19 cellular contexts compared by ENCODE assay signal in genomic region chr13:66391322-66391721, GRCh38.
A peak's percentile ranks its signal among the peaks of the same experiment; 100 is the strongest.
DNase-seq lines count a peak whose midpoint lies in the region; ATAC-seq and TF ChIP-seq lines count a peak whose summit lies in the region.
"Had no signal": no experiment of that assay in that cellular context is flagged by ENCODE, and none has a peak within 500 bp of the region (broad histone marks: within the 10 kb centered on the region; RNA-seq: fewer than 3 reads in every experiment).

No MANE protein-coding gene starts in this region.

- no peaks in the 10 kb centered on the region; the same call in 1 of the 2 replicates for H3K9me3 ChIP-seq in Karpas-422 (ENCODE audit: low read length)
- no peaks in the 10 kb centered on the region for H3K9me3 ChIP-seq in OCI-LY3 (ENCODE audit: insufficient read depth, low read length)
- H3K9me3 ChIP-seq in upper lobe of right lung: no peaks in the 10 kb centered on the region
- H3K9me3 ChIP-seq: A549; BLaER1 treated with 17β-estradiol and CSF1 and Interleukin-3, amounts not matched to agents 10 nM and 100 nM; Caco-2 had no signal

- TF ChIP-seq CTCF in OCI-LY3 (IDR thresholded peaks at IDR 0.05; ENCODE audit: low read depth, low read length): no peak
- no peak for TF ChIP-seq CTCF in upper lobe of right lung (IDR thresholded peaks at IDR 0.05)
- TF ChIP-seq CTCF in foreskin keratinocyte (conservative IDR thresholded peaks at IDR 0.05): no peak

- H3K27me3 ChIP-seq in Karpas-422 (ENCODE audit: low read length): no peaks in the 10 kb centered on the region
- no peaks in the 10 kb centered on the region for H3K27me3 ChIP-seq in OCI-LY3 (ENCODE audit: low read depth, low read length)
- H3K27me3 ChIP-seq in upper lobe of right lung: no peaks in the 10 kb centered on the region
- H3K27me3 ChIP-seq in foreskin keratinocyte: no peaks in the 10 kb centered on the region
- H3K27me3 ChIP-seq: BLaER1 treated with 17β-estradiol and CSF1 and Interleukin-3, amounts not matched to agents 10 nM and 100 nM had no signal

- H3K4me3 Mint-ChIP-seq in naive B cell: no peak overlapping the region
- H3K4me3 Mint-ChIP-seq: B cell; CD4-positive, alpha-beta T cell; CD8-positive, alpha-beta T cell had no signal

- no peak overlapping the region for H3K4me3 ChIP-seq in Karpas-422 (ENCODE audit: low read length)
- no peak overlapping the region for H3K4me3 ChIP-seq in OCI-LY3 (ENCODE audit: low read length)
- no peak overlapping the region for H3K4me3 ChIP-seq in upper lobe of right lung
- H3K4me3 ChIP-seq: A549; BLaER1 treated with 17β-estradiol and CSF1 and Interleukin-3, amounts not matched to agents 10 nM and 100 nM; GM12878 had no signal

- H3K36me3 Mint-ChIP-seq in naive B cell: no peaks in the 10 kb centered on the region
- H3K36me3 Mint-ChIP-seq: CD8-positive, alpha-beta T cell had no signal

- H3K4me1 ChIP-seq in Karpas-422 (ENCODE audit: low read length) (peaks cover 9% of the 10 kb centered on the region), OCI-LY3 (ENCODE audit: low read length) (peaks cover 8% of the 10 kb centered on the region), upper lobe of right lung (no peaks in the 10 kb centered on the region), foreskin keratinocyte (no peaks in the 10 kb centered on the region)
- H3K4me1 ChIP-seq: A549; BLaER1 treated with 17β-estradiol and CSF1 and Interleukin-3, amounts not matched to agents 10 nM and 100 nM; Caco-2 had no signal

- H3K36me3 ChIP-seq in Karpas-422 (ENCODE audit: insufficient read depth, low read length) (no peaks in the 10 kb centered on the region), OCI-LY3 (replicated peaks; ENCODE audit: low read depth, low read length) (no peaks in the 10 kb centered on the region), upper lobe of right lung (no peaks in the 10 kb centered on the region)
- H3K36me3 ChIP-seq: BLaER1 treated with 17β-estradiol and CSF1 and Interleukin-3, amounts not matched to agents 10 nM and 100 nM had no signal

- H3K9me3 Mint-ChIP-seq in naive B cell: no peaks in the 10 kb centered on the region
- H3K9me3 Mint-ChIP-seq: CD8-positive, alpha-beta T cell had no signal

- H3K27ac ChIP-seq in Karpas-422 (ENCODE audit: low read length) (no peak overlapping the region), OCI-LY3 (ENCODE audit: low read length) (no peak overlapping the region), upper lobe of right lung (no peak overlapping the region), foreskin keratinocyte (no peak overlapping the region)
- H3K27ac ChIP-seq: 22Rv1; A549; BLaER1 treated with 17β-estradiol and CSF1 and Interleukin-3, amounts not matched to agents 10 nM and 100 nM; C4-2B had no signal

- H3K27ac Mint-ChIP-seq in naive B cell: no peak overlapping the region
- H3K27ac Mint-ChIP-seq: B cell; CD4-positive, alpha-beta T cell; CD8-positive, alpha-beta T cell had no signal

- H2AFZ ChIP-seq in Karpas-422 (ENCODE audit: low read length) (peak overlapping the region; percentile 70), OCI-LY3 (ENCODE audit: low read depth, low read length) (0 out of 2 replicates have a peak overlapping the region, but pooled peaks have one; percentile 5)

- H4K20me1 ChIP-seq in Karpas-422 (ENCODE audit: insufficient read depth, low read depth, low read length) (no peaks in the 10 kb centered on the region), OCI-LY3 (ENCODE audit: insufficient read depth, low read length) (no peaks in the 10 kb centered on the region)
- H4K20me1 ChIP-seq: BLaER1 treated with 17β-estradiol and CSF1 and Interleukin-3, amounts not matched to agents 10 nM and 100 nM had no signal

- peak; percentile 48 to 64 for ATAC-seq in naive B cell (ENCODE audit: low read depth in 2 of 2)
- no peak for ATAC-seq in upper lobe of right lung
- no peak for ATAC-seq in foreskin keratinocyte
- ATAC-seq: A549; CD8-positive, alpha-beta T cell; GM12878 had no signal

- no peaks in the 10 kb centered on the region for H3K9me2 ChIP-seq in Karpas-422 (replicated peaks; ENCODE audit: insufficient read depth, low read length)

- H3K4me1 Mint-ChIP-seq in naive B cell: peaks cover 0 to 5% (median 5%) of the 10 kb centered on the region in 3 donors

- no peak for DNase-seq in Karpas-422
- peak; percentile 9 for DNase-seq in OCI-M1 (lab: John Stamatoyannopoulos, UW)
- peak; percentile 1 for DNase-seq in naive B cell
- DNase-seq in T1000 (lab: John Stamatoyannopoulos, UW): no peak
- no peak for DNase-seq in upper lobe of right lung
- DNase-seq in foreskin keratinocyte: no peak
- DNase-seq: AML-193; Caco-2; Calu3; CD4-positive, alpha-beta T cell; CD8-positive, alpha-beta T cell; DMS79 treated with DMSO at 0.1 percent for 48 hours had no signal

- H3K9ac ChIP-seq in Karpas-422 (ENCODE audit: low read length) (no peak overlapping the region), OCI-LY3 (ENCODE audit: low read length) (no peak overlapping the region)
- H3K9ac ChIP-seq: BLaER1 treated with 17β-estradiol and CSF1 and Interleukin-3, amounts not matched to agents 10 nM and 100 nM had no signal

- H3K4me2 ChIP-seq in Karpas-422 (ENCODE audit: low read depth, low read length, poor library complexity, severe bottlenecking) (peak overlapping the region; percentile 9), OCI-LY3 (ENCODE audit: low read length) (0 out of 2 replicates have a peak overlapping the region, but pooled peaks have one; percentile 6)
- H3K4me2 ChIP-seq: A549; BLaER1 treated with 17β-estradiol and CSF1 and Interleukin-3, amounts not matched to agents 10 nM and 100 nM had no signal

- H3K79me2 ChIP-seq in Karpas-422 (ENCODE audit: low read length) (no peaks in the 10 kb centered on the region), OCI-LY3 (ENCODE audit: low read length) (no peaks in the 10 kb centered on the region)

- intact Hi-C loops in upper lobe of right lung (cut with DNase I): no loop called here

- no peaks in the 10 kb centered on the region for H3K27me3 Mint-ChIP-seq in naive B cell
- H3K27me3 Mint-ChIP-seq: B cell; CD4-positive, alpha-beta T cell had no signal

Comparison
In these comparisons a context has a peak if more than half of its experiments do, and no peak if none do; other contexts are left out.
1. DNase-seq: peak in OCI-M1 (single experiment) and naive B cell (single experiment); none in Karpas-422 (single experiment), T1000 (single experiment), upper lobe of right lung (single experiment) and foreskin keratinocyte (0 of 2).
2. ATAC-seq: peak in naive B cell (2 of 2); none in upper lobe of right lung (single experiment) and foreskin keratinocyte (single experiment).